In the genomic region with DNA sequence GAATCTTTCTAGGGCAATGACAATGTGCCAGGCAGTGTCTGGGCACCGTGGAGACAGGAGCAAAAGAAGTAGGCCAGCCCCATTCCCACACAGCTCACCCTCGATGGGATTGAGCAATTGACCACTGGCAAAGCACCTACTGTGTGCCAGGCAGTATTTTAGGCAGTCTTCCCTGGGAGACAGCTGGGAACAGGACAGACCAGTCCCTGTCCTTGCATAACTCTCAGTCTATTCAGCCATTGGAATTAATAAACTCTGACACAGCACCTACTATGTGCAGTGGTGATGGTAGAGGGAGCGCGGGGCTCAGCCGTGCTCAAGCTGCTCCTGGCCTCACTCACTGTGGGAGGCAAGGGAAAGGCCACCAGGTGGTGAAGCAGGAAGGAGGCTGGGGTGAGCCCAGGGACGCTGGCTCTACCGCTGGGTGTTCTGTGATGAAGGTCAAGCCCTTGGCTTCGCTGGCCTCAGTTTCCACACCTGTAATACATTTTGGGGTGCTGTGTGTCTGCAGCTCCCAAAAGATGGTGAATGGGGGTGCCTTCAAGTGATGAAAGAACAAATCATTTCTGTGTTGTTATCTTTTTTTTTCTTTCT, we compare ENCODE assay signal across 1 cellular context.
TF ChIP-seq lines count a peak whose summit lies in the region.

No MANE protein-coding gene starts in this region.

TF ChIP-seq in IMR-90, 13 proteins besides CTCF, POLR2A, EP300 and RAD21 (continued from another document):
- TF ChIP-seq, protein P1, sequence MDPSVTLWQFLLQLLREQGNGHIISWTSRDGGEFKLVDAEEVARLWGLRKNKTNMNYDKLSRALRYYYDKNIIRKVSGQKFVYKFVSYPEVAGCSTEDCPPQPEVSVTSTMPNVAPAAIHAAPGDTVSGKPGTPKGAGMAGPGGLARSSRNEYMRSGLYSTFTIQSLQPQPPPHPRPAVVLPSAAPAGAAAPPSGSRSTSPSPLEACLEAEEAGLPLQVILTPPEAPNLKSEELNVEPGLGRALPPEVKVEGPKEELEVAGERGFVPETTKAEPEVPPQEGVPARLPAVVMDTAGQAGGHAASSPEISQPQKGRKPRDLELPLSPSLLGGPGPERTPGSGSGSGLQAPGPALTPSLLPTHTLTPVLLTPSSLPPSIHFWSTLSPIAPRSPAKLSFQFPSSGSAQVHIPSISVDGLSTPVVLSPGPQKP (IDR thresholded peaks at IDR 0.05; ENCODE audit: borderline replicate concordance, low read depth, low read length) = no peak
- TF ChIP-seq, protein P2, sequence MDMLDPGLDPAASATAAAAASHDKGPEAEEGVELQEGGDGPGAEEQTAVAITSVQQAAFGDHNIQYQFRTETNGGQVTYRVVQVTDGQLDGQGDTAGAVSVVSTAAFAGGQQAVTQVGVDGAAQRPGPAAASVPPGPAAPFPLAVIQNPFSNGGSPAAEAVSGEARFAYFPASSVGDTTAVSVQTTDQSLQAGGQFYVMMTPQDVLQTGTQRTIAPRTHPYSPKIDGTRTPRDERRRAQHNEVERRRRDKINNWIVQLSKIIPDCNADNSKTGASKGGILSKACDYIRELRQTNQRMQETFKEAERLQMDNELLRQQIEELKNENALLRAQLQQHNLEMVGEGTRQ (IDR thresholded peaks at IDR 0.05; ENCODE audit: low read depth, low read length) = no peak
- TF ChIP-seq CHD1 (IDR thresholded peaks at IDR 0.05; ENCODE audit: low read depth, low read length) = no peak
- TF ChIP-seq SMC3 (IDR thresholded peaks at IDR 0.05; ENCODE audit: low read depth, low read length) = no peak
- no peak for TF ChIP-seq NFE2L2 (IDR thresholded peaks at IDR 0.05; ENCODE audit: low read depth, low read length)
- TF ChIP-seq RFX5 (IDR thresholded peaks at IDR 0.05; ENCODE audit: low read depth, low read length) = no peak
- TF ChIP-seq MAZ (IDR thresholded peaks at IDR 0.05; ENCODE audit: borderline replicate concordance, low read depth, low read length) = no peak
- TF ChIP-seq RCOR1 (IDR thresholded peaks at IDR 0.05; ENCODE audit: insufficient replicate concordance, low read length) = no peak
- no peak for TF ChIP-seq MAFK (IDR thresholded peaks at IDR 0.05; ENCODE audit: low read depth, low read length)
